29 cellular contexts compared by ENCODE assay signal in the genomic region with DNA sequence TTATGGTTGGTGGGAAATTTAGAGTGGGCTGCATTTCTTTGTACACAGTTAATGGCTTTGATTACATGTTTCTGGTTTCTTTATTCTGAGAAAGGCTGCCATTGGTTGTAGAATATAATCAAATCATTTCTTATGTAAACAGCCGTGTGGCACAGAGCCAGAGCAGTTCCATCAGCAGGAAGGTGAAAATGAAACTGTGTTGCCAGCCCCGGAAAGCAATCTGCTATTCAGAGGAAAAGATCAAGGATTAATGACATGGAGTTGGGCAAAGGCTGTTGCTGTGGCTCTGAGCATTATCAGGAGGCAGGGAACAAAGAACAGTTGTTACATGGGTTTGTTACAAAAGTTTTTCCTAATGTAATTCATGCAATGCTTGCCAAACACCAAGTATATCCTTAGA.
"Had no signal": no experiment of that assay in that cellular context is flagged by ENCODE, and none has a peak within 500 bp of the region (broad histone marks: within the 10 kb centered on the region; RNA-seq: fewer than 3 reads in every experiment).

No MANE protein-coding gene starts in this region.

- H3K27me3 Mint-ChIP-seq: activated B cell treated with CpG ODN at 0.5 μM for 24 hours; activated CD4-positive, alpha-beta T cell treated with anti-CD3 and anti-CD28 coated beads, Interleukin-2, amount 10 ng/mL, durations not matched to agents 24 days and 14 days; activated CD8-positive, alpha-beta memory T cell treated with anti-CD3 and anti-CD28 coated beads, Interleukin-2, amount 10 ng/mL, durations not matched to agents 7 days and 5 days; activated naive CD4-positive, alpha-beta T cell treated with anti-CD3 and anti-CD28 coated beads, Interleukin-2, amount 50 U/mL, for 24 hours; activated T-cell treated with anti-CD3 and anti-CD28 coated beads, Interleukin-2, amount 50 U/mL, for 24 hours; brain; T-cell had no signal

- H3K4me3 ChIP-seq: ascending aorta, MG63, SK-N-MC had no signal

- H3K4me1 ChIP-seq: ascending aorta had no signal

- H3K27ac Mint-ChIP-seq: activated B cell treated with CpG ODN at 0.5 μM for 24 hours; activated CD4-positive, alpha-beta T cell treated with anti-CD3 and anti-CD28 coated beads, Interleukin-2, amount 10 ng/mL, durations not matched to agents 24 days and 14 days; activated CD8-positive, alpha-beta memory T cell treated with anti-CD3 and anti-CD28 coated beads, Interleukin-2, amount 10 ng/mL, durations not matched to agents 7 days and 5 days; activated naive CD4-positive, alpha-beta T cell treated with anti-CD3 and anti-CD28 coated beads, Interleukin-2, amount 50 U/mL, for 24 hours; activated T-cell treated with anti-CD3 and anti-CD28 coated beads, Interleukin-2, amount 50 U/mL, for 24 hours; activated T-helper 1 cell treated with anti-CD3 and anti-CD28 coated beads, Interleukin-12 subunit alpha, Interleukin-12 subunit beta, Interleukin-2, Interleukin-4 antibody, amounts not matched to agents 30 ng/mL and 10 ng/mL and 1 ng/mL, durations not matched to agents 14 hours and 24 hours and 36 hours; brain; T-cell had no signal

- H3K9me3 ChIP-seq: ascending aorta, MG63 had no signal

- DNase-seq: activated B cell treated with CpG ODN at 0.5 μM for 24 hours; activated CD4-positive, alpha-beta T cell treated with anti-CD3 and anti-CD28 coated beads for 1 hour; activated CD4-positive, alpha-beta T cell treated with anti-CD3 and anti-CD28 coated beads, Interleukin-2, amount 10 ng/mL, durations not matched to agents 24 days and 14 days; activated CD4-positive, alpha-beta T cell treated with anti-CD3 and anti-CD28 coated beads, Interleukin-2, amount 50 U/mL, for 48 hours; activated CD8-positive, alpha-beta memory T cell treated with anti-CD3 and anti-CD28 coated beads, Interleukin-2, amount 10 ng/mL, durations not matched to agents 7 days and 5 days; activated effector memory CD4-positive, alpha-beta T cell treated with Interleukin-2 at 50 U/mL for 16 hours; activated naive CD4-positive, alpha-beta T cell; activated T-cell treated with anti-CD3 and anti-CD28 coated beads, Interleukin-2, amount 50 U/mL, for 24 hours; amniotic stem cell; MG63; MV-4-11; NCI-H1092 treated with DMSO at 0.1 percent for 48 hours; NCI-H1417 treated with DMSO at 0.1 percent for 48 hours; NCI-H1694; NCI-H2029; NCI-H345; NCI-H510A; NCI-H526 treated with DMSO at 0.1 percent for 48 hours; PC-3; T-cell; T-helper 2 cell; T1000 had no signal

- H3K4me3 Mint-ChIP-seq: activated B cell treated with CpG ODN at 0.5 μM for 24 hours; activated CD4-positive, alpha-beta T cell treated with anti-CD3 and anti-CD28 coated beads, Interleukin-2, amount 10 ng/mL, durations not matched to agents 24 days and 14 days; activated CD8-positive, alpha-beta memory T cell treated with anti-CD3 and anti-CD28 coated beads, Interleukin-2, amount 10 ng/mL, durations not matched to agents 7 days and 5 days; activated naive CD4-positive, alpha-beta T cell treated with anti-CD3 and anti-CD28 coated beads, Interleukin-2, amount 50 U/mL, for 24 hours; activated T-cell treated with anti-CD3 and anti-CD28 coated beads, Interleukin-2, amount 50 U/mL, for 24 hours; activated T-helper 1 cell treated with anti-CD3 and anti-CD28 coated beads, Interleukin-12 subunit alpha, Interleukin-12 subunit beta, Interleukin-2, Interleukin-4 antibody, amounts not matched to agents 30 ng/mL and 10 ng/mL and 1 ng/mL, durations not matched to agents 14 hours and 24 hours and 36 hours; brain; T-cell had no signal

- FAIRE-seq: RCC 7860, TTC549 had no signal

- H3K36me3 ChIP-seq: ascending aorta, MG63 had no signal

- H3K36me3 Mint-ChIP-seq: activated naive CD4-positive, alpha-beta T cell treated with anti-CD3 and anti-CD28 coated beads, Interleukin-2, amount 50 U/mL, for 24 hours; brain; T-cell had no signal

- H3K27me3 ChIP-seq: ascending aorta, MG63 had no signal

- H3K27ac ChIP-seq: ascending aorta, SK-N-MC had no signal

- ATAC-seq: activated CD8-positive, alpha-beta memory T cell treated with anti-CD3 and anti-CD28 coated beads, Interleukin-2, amount 10 ng/mL, durations not matched to agents 7 days and 5 days; PC-3; T-cell had no signal

- H3K4me1 Mint-ChIP-seq: activated B cell treated with CpG ODN at 0.5 μM for 24 hours; activated CD4-positive, alpha-beta T cell treated with anti-CD3 and anti-CD28 coated beads, Interleukin-2, amount 10 ng/mL, durations not matched to agents 24 days and 14 days; activated CD8-positive, alpha-beta memory T cell treated with anti-CD3 and anti-CD28 coated beads, Interleukin-2, amount 10 ng/mL, durations not matched to agents 7 days and 5 days; activated naive CD4-positive, alpha-beta T cell treated with anti-CD3 and anti-CD28 coated beads, Interleukin-2, amount 50 U/mL, for 24 hours; brain; T-cell had no signal
